In the genomic region with DNA sequence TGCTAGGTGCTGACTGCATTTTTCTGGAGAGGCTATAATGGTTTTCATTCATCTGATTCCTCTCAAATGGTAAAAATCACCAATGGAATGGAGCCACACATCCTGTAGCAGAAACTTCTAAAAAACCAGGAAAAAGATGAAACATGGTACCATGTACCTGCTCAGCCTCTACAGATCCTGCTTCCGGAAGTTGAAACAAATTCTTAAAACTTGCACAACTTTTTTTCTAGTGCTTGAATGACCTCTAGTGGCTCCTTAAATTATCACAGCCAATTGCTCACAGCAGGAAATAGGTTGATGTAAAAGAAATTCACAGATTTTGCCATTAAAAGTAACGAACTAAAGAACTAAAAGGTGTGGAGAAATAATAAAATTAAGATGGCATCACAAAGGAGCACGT, we compare ENCODE assay signal across 12 cellular contexts. TPM values are rescaled to one million over a fixed set of nuclear protein-coding genes. Genes with fewer than 3 reads are reported as not detected.
A peak's percentile ranks its signal among the peaks of the same experiment; 100 is the strongest.
DNase-seq lines count a peak whose midpoint lies in the region; ATAC-seq, FAIRE-seq and TF ChIP-seq lines count a peak whose summit lies in the region.
"Not testable (repeated sequence)": the region's sequence is repeated elsewhere in the genome, so short reads cannot be mapped to it uniquely, and the experiment has no call there.
"Had no signal": no experiment of that assay in that cellular context is flagged by ENCODE, and none has a peak within 500 bp of the region (broad histone marks: within the 10 kb centered on the region; RNA-seq: fewer than 3 reads in every experiment).

No MANE protein-coding gene starts in this region.

- H3K9me3 ChIP-seq in CD4-positive, alpha-beta T cell (ENCODE audit: control insufficient read depth, low read length); cardiac muscle cell (ENCODE audit: low read depth); lung (ENCODE audit: control insufficient read depth in 2 of 2, insufficient read depth in 1 of 2, low read length in 1 of 2): not testable (repeated sequence)

- H3K9me3 Mint-ChIP-seq in CD4-positive, alpha-beta T cell; HFFc6; activated CD4-positive, alpha-beta T cell treated with anti-CD3 and anti-CD28 coated beads, Interleukin-2, amount 10 ng/mL, durations not matched to agents 24 days and 14 days; progenitor cell of endocrine pancreas (ENCODE audit: low read depth): not testable (repeated sequence)

- TF ChIP-seq CTCF in CD4-positive, alpha-beta T cell (IDR thresholded peaks at IDR 0.05): peak; percentile 23
- TF ChIP-seq CTCF in HFFc6 (IDR thresholded peaks at IDR 0.05) (peak; percentile 45), cardiac muscle cell (IDR thresholded peaks at IDR 0.05; ENCODE audit: low read depth, low read length) (peak; percentile 7), lung (IDR thresholded peaks at IDR 0.05; ENCODE audit: control extremely low read depth, extremely low read depth) (peak; percentile 6), progenitor cell of endocrine pancreas (IDR thresholded peaks at IDR 0.05; ENCODE audit: unreplicated experiment) (peak; percentile 50)

- CTCF ChIA-PET in CD4-positive, alpha-beta T cell (lab: Charles Lee): not testable (repeated sequence)

- H3K27me3 ChIP-seq in CD4-positive, alpha-beta T cell (ENCODE audit: control insufficient read depth, insufficient read depth, low read length); cardiac muscle cell; lung (ENCODE audit: control insufficient read depth, insufficient read depth): not testable (repeated sequence)

- not testable (repeated sequence) for H3K27ac ChIP-seq in CD4-positive, alpha-beta T cell (ENCODE audit: low read depth, low read length); cardiac muscle cell; lung (ENCODE audit: low read depth in 1 of 2, low read length in 1 of 2)

- not testable (repeated sequence) for H3K4me1 Mint-ChIP-seq in CD4-positive, alpha-beta T cell (ENCODE audit: low read depth); HFFc6 (ENCODE audit: low read depth); activated CD4-positive, alpha-beta T cell treated with anti-CD3 and anti-CD28 coated beads, Interleukin-2, amount 10 ng/mL, durations not matched to agents 24 days and 14 days; progenitor cell of endocrine pancreas (ENCODE audit: low read depth)

- H3K36me3 Mint-ChIP-seq in CD4-positive, alpha-beta T cell (ENCODE audit: low read depth); HFFc6 (ENCODE audit: low read depth); activated CD4-positive, alpha-beta T cell treated with anti-CD3 and anti-CD28 coated beads, Interleukin-2, amount 10 ng/mL, durations not matched to agents 24 days and 14 days (ENCODE audit: low read depth); progenitor cell of endocrine pancreas (ENCODE audit: insufficient read depth): not testable (repeated sequence)

- not testable (repeated sequence) for DNase-seq in CD4-positive, alpha-beta T cell; HFFc6; cardiac muscle cell (ENCODE audit: low read depth in 1 of 2, low spot score in 1 of 2); lung (ENCODE audit: low spot score); progenitor cell of endocrine pancreas (ENCODE audit: low spot score, unreplicated experiment)
- DNase-seq in activated CD4-positive, alpha-beta T cell treated with anti-CD3 and anti-CD28 coated beads, Interleukin-2, amount 10 ng/mL, durations not matched to agents 24 days and 14 days: peak; percentile 64

- intact Hi-C loops in CD4-positive, alpha-beta T cell (cut with DNase I, micrococcal nuclease); activated CD4-positive, alpha-beta T cell treated with anti-CD3 and anti-CD28 coated beads, Interleukin-2, amount 10 ng/mL, durations not matched to agents 24 days and 14 days (cut with micrococcal nuclease): not testable (repeated sequence)

- ATAC-seq in CD4-positive, alpha-beta T cell (ENCODE audit: poor library complexity); lung (ENCODE audit: insufficient read depth, low FRiP score): not testable (repeated sequence)

- 0 to 5% methylated on average over 2 of the region's 3 CpGs for WGBS in lung, 2 donors

- FAIRE-seq in colon (lab: Jason Lieb, UNC): peak; percentile 96

- not testable (repeated sequence) for H3K36me3 ChIP-seq in cardiac muscle cell; lung (ENCODE audit: control insufficient read depth in 2 of 2, insufficient read depth in 2 of 2, low read length in 2 of 2)

- not testable (repeated sequence) for H3K4me3 Mint-ChIP-seq in CD4-positive, alpha-beta T cell; HFFc6; activated CD4-positive, alpha-beta T cell treated with anti-CD3 and anti-CD28 coated beads, Interleukin-2, amount 10 ng/mL, durations not matched to agents 24 days and 14 days; progenitor cell of endocrine pancreas (ENCODE audit: low read depth)

- not testable (repeated sequence) for H3K27ac Mint-ChIP-seq in CD4-positive, alpha-beta T cell; HFFc6; activated CD4-positive, alpha-beta T cell treated with anti-CD3 and anti-CD28 coated beads, Interleukin-2, amount 10 ng/mL, durations not matched to agents 24 days and 14 days; progenitor cell of endocrine pancreas

- not testable (repeated sequence) for H3K4me1 ChIP-seq in cardiac muscle cell (ENCODE audit: low read depth); lung (ENCODE audit: control insufficient read depth in 2 of 2, insufficient read depth in 2 of 2, low read length in 2 of 2)

- not testable (repeated sequence) for H3K4me3 ChIP-seq in cardiac muscle cell, lung

- POLR2A ChIA-PET in CD4-positive, alpha-beta T cell (lab: Charles Lee): not testable (repeated sequence)

- H3K27me3 Mint-ChIP-seq in CD4-positive, alpha-beta T cell; HFFc6 (ENCODE audit: insufficient read depth); activated CD4-positive, alpha-beta T cell treated with anti-CD3 and anti-CD28 coated beads, Interleukin-2, amount 10 ng/mL, durations not matched to agents 24 days and 14 days; progenitor cell of endocrine pancreas: not testable (repeated sequence)

RNA-seq across cellular contexts. Expression of a gene that starts 4.8 kb away (rescaled TPM):
- total RNA-seq in CD4-positive, alpha-beta T cell: under 1 TPM; 0.50 to 0.69 TPM
- not detected for total RNA-seq in HFFc6 (2021; fragmentation: NEBNext Ultra II Directional; extraction: Animal tissue kit (Norgen Biotek cat#: 25700))
- 0.21 and 0.62 TPM in 2 replicates for total RNA-seq in activated CD4-positive, alpha-beta T cell treated with anti-CD3 and anti-CD28 coated beads, Interleukin-2, amount 10 ng/mL, durations not matched to agents 24 days and 14 days
- 1.3 TPM in 1 of 2 replicates, not detected in the other for total RNA-seq in cardiac muscle cell
- 0.28 TPM in 1 of 2 replicates, not detected in the other for polyA plus RNA-seq in cardiac muscle cell
- total RNA-seq in lung: 1 to 10 TPM in 1 of 2 donors, under 1 TPM in 1; 0.65 to 2.5 TPM
- under 1 TPM; 0.30 to 0.41 TPM for polyA plus RNA-seq in lung
- 0.18 TPM in 1 of 2 replicates, not detected in the other for total RNA-seq in progenitor cell of endocrine pancreas
- total RNA-seq: activated naive CD4-positive, alpha-beta T cell treated with anti-CD3 and anti-CD28 coated beads for 36 hours; H4; M059J; Peyer's patch had no signal
- polyA plus RNA-seq: foreskin keratinocyte had no signal

RNA-seq across cellular contexts. Expression of a gene that starts 47.5 kb away (rescaled TPM):
- 1 to 10 TPM; 1.2 TPM for total RNA-seq in CD4-positive, alpha-beta T cell
- total RNA-seq in HFFc6 (2021; fragmentation: NEBNext Ultra II Directional; extraction: Animal tissue kit (Norgen Biotek cat#: 25700)): under 1 TPM in 2 of 6 experiments, not detected in 4; 0.17 to 0.43 TPM
- 1.5 and 2.2 TPM in 2 replicates for total RNA-seq in activated CD4-positive, alpha-beta T cell treated with anti-CD3 and anti-CD28 coated beads, Interleukin-2, amount 10 ng/mL, durations not matched to agents 24 days and 14 days
- total RNA-seq in cardiac muscle cell (1.4 and 6.5 TPM in 2 replicates), lung (1 to 10 TPM in 1 of 2 donors, not detected in 1; 3.2 TPM), progenitor cell of endocrine pancreas (0.31 TPM in 1 of 2 replicates, not detected in the other)
- polyA plus RNA-seq in cardiac muscle cell (not detected in 2 replicates), lung (under 1 TPM; 0.22 to 0.42 TPM)
- total RNA-seq: foreskin keratinocyte had no signal
- polyA plus RNA-seq: foreskin keratinocyte had no signal
